In the genomic region with DNA sequence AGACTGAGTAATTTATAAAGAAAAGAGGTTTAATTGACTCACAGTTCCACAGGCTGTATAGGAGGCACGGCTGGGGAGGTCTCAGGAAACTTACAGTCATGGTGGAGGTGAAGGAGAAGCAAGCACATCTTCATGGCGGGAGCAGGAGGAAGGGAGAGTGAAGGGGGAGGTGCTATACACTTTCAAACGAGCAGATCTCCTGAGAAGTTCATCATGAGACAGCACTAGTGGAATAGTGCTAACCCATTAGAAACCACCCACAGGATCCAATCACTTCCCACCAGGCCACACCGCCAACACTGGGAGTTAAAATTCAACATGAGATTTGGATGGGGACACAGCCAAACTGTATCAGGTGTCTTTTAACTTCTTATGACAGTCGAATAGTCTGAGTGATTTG, we compare ENCODE assay signal across 34 cellular contexts.
"Had no signal": no experiment of that assay in that cellular context is flagged by ENCODE, and none has a peak within 500 bp of the region (broad histone marks: within the 10 kb centered on the region; RNA-seq: fewer than 3 reads in every experiment).

No MANE protein-coding gene starts in this region.

- DNase-seq: activated B cell treated with CpG ODN at 0.5 μM for 24 hours; activated CD4-positive, alpha-beta memory T cell treated with anti-CD3 and anti-CD28 coated beads for 36 hours; activated CD4-positive, alpha-beta T cell treated with anti-CD3 and anti-CD28 coated beads for 4 hours; activated CD4-positive, alpha-beta T cell treated with anti-CD3 and anti-CD28 coated beads, Interleukin-2, amount 10 ng/mL, durations not matched to agents 24 days and 14 days; activated CD4-positive, alpha-beta T cell treated with anti-CD3 and anti-CD28 coated beads, Interleukin-2, amount 50 U/mL, for 1 hour; activated CD4-positive, alpha-beta T cell treated with anti-CD3 and anti-CD28 coated beads, Interleukin-2, amount 50 U/mL, for 4 hours; activated CD4-positive, CD25-positive, alpha-beta regulatory T cell treated with anti-CD3 and anti-CD28 coated beads, Interleukin-2, amount 50 U/mL, for 72 hours; activated CD8-positive, alpha-beta memory T cell treated with anti-CD3 and anti-CD28 coated beads, Interleukin-2, amount 50 U/mL, for 4 hours; activated CD8-positive, alpha-beta T cell treated with anti-CD3 and anti-CD28 coated beads for 36 hours; activated effector memory CD4-positive, alpha-beta T cell treated with anti-CD3 and anti-CD28 coated beads, Interleukin-2, amount 50 U/mL, for 16 hours; activated gamma-delta T cell treated with Interleukin-2 at 50 U/mL for 16 hours; activated naive CD4-positive, alpha-beta T cell; activated naive CD4-positive, alpha-beta T cell treated with anti-CD3 and anti-CD28 coated beads for 36 hours; activated naive CD4-positive, alpha-beta T cell treated with anti-CD3 and anti-CD28 coated beads, Interleukin-2, amount 50 U/mL, for 16 hours; activated naive CD8-positive, alpha-beta T cell treated with anti-CD3 and anti-CD28 coated beads for 36 hours; activated T-cell treated with anti-CD3 and anti-CD28 coated beads for 4 hours; activated T-cell treated with anti-CD3 and anti-CD28 coated beads, Interleukin-2, amount 50 U/mL, for 1 hour; activated T-cell treated with anti-CD3 and anti-CD28 coated beads, Interleukin-2, amount 50 U/mL, for 4 hours; activated T-cell treated with anti-CD3 and anti-CD28 coated beads, Interleukin-2, amount 50 U/mL, for 72 hours; adrenal gland; amniotic stem cell; aorta; central memory CD4-positive, alpha-beta T cell; T-helper 1 cell; T-helper 2 cell; T-helper 9 cell had no signal

- H3K4me3 Mint-ChIP-seq: activated B cell treated with CpG ODN at 0.5 μM for 24 hours; activated CD4-positive, alpha-beta memory T cell treated with anti-CD3 and anti-CD28 coated beads for 36 hours; activated CD4-positive, alpha-beta T cell treated with anti-CD3 and anti-CD28 coated beads, Interleukin-2, amount 10 ng/mL, durations not matched to agents 24 days and 14 days; activated CD8-positive, alpha-beta T cell treated with anti-CD3 and anti-CD28 coated beads for 36 hours; activated naive CD4-positive, alpha-beta T cell treated with anti-CD3 and anti-CD28 coated beads for 36 hours; activated naive CD8-positive, alpha-beta T cell treated with anti-CD3 and anti-CD28 coated beads for 36 hours; activated T-cell treated with anti-CD3 and anti-CD28 coated beads, Interleukin-2, amount 50 U/mL, for 4 hours; activated T-cell treated with anti-CD3 and anti-CD28 coated beads, Interleukin-2, amount 50 U/mL, for 72 hours; activated T-helper 1 cell treated with anti-CD3 and anti-CD28 coated beads, Interleukin-12 subunit alpha, Interleukin-12 subunit beta, Interleukin-2, Interleukin-4 antibody, amounts not matched to agents 30 ng/mL and 10 ng/mL and 1 ng/mL, durations not matched to agents 14 hours and 24 hours and 36 hours; activated T-helper 17 cell treated with anti-CD3 and anti-CD28 coated beads, Interleukin-2, amount 50 U/mL, for 72 hours; brain; T-helper 1 cell treated with Interleukin-12 subunit alpha and Interleukin-12 subunit beta and Interleukin-4 antibody, amounts not matched to agents 30 μg/mL and 1 μg/mL, for 36 hours; T-helper 2 cell treated with Interferon-gamma antibody and Interleukin-4, amounts not matched to agents 5 μg/mL and 100 μg/mL, for 36 hours had no signal

- H3K4me1 Mint-ChIP-seq: activated B cell treated with CpG ODN at 0.5 μM for 24 hours; activated CD4-positive, alpha-beta T cell treated with anti-CD3 and anti-CD28 coated beads, Interleukin-2, amount 10 ng/mL, durations not matched to agents 24 days and 14 days; activated naive CD8-positive, alpha-beta T cell treated with anti-CD3 and anti-CD28 coated beads for 36 hours; activated T-helper 17 cell treated with anti-CD3 and anti-CD28 coated beads, Interleukin-2, amount 50 U/mL, for 72 hours; brain had no signal

- H3K27me3 ChIP-seq: adrenal gland had no signal

- H3K36me3 ChIP-seq: adrenal gland had no signal

- H3K36me3 Mint-ChIP-seq: activated CD4-positive, alpha-beta memory T cell treated with anti-CD3 and anti-CD28 coated beads for 36 hours; activated naive CD4-positive, alpha-beta T cell treated with anti-CD3 and anti-CD28 coated beads, Interleukin-2, amount 50 U/mL, for 72 hours; activated naive CD8-positive, alpha-beta T cell treated with anti-CD3 and anti-CD28 coated beads for 36 hours; brain had no signal

- H3K9me3 ChIP-seq: adrenal gland had no signal

- H3K4me1 ChIP-seq: adrenal gland had no signal

- FAIRE-seq: TTC549 had no signal

- ATAC-seq: activated CD8-positive, alpha-beta T cell treated with anti-CD3 and anti-CD28 coated beads for 36 hours; activated naive CD4-positive, alpha-beta T cell treated with anti-CD3 and anti-CD28 coated beads, Interleukin-2, amount 50 U/mL, for 72 hours; activated T-cell treated with anti-CD3 and anti-CD28 coated beads, Interleukin-2, amount 50 U/mL, for 4 hours; activated T-cell treated with anti-CD3 and anti-CD28 coated beads, Interleukin-2, amount 50 U/mL, for 72 hours; activated T-helper 17 cell treated with anti-CD3 and anti-CD28 coated beads, Interleukin-2, amount 50 U/mL, for 72 hours had no signal

- H3K27ac ChIP-seq: adrenal gland, VCaP had no signal

- H3K27me3 Mint-ChIP-seq: activated B cell treated with CpG ODN at 0.5 μM for 24 hours; activated CD4-positive, alpha-beta T cell treated with anti-CD3 and anti-CD28 coated beads, Interleukin-2, amount 10 ng/mL, durations not matched to agents 24 days and 14 days; activated CD8-positive, alpha-beta T cell treated with anti-CD3 and anti-CD28 coated beads for 36 hours; activated T-helper 17 cell treated with anti-CD3 and anti-CD28 coated beads, Interleukin-2, amount 50 U/mL, for 72 hours; brain had no signal

- H3K27ac Mint-ChIP-seq: activated B cell treated with CpG ODN at 0.5 μM for 24 hours; activated CD4-positive, alpha-beta memory T cell treated with anti-CD3 and anti-CD28 coated beads for 36 hours; activated CD4-positive, alpha-beta T cell treated with anti-CD3 and anti-CD28 coated beads, Interleukin-2, amount 10 ng/mL, durations not matched to agents 24 days and 14 days; activated CD8-positive, alpha-beta T cell treated with anti-CD3 and anti-CD28 coated beads for 36 hours; activated naive CD4-positive, alpha-beta T cell treated with anti-CD3 and anti-CD28 coated beads for 36 hours; activated naive CD4-positive, alpha-beta T cell treated with anti-CD3 and anti-CD28 coated beads, Interleukin-2, amount 50 U/mL, for 72 hours; activated naive CD8-positive, alpha-beta T cell treated with anti-CD3 and anti-CD28 coated beads for 36 hours; activated T-cell treated with anti-CD3 and anti-CD28 coated beads, Interleukin-2, amount 50 U/mL, for 72 hours; activated T-helper 1 cell treated with anti-CD3 and anti-CD28 coated beads, Interleukin-12 subunit alpha, Interleukin-12 subunit beta, Interleukin-2, Interleukin-4 antibody, amounts not matched to agents 30 ng/mL and 10 ng/mL and 1 ng/mL, durations not matched to agents 14 hours and 24 hours and 36 hours; activated T-helper 17 cell treated with anti-CD3 and anti-CD28 coated beads, Interleukin-2, amount 50 U/mL, for 72 hours; brain; T-helper 1 cell treated with Interleukin-12 subunit alpha and Interleukin-12 subunit beta and Interleukin-4 antibody, amounts not matched to agents 30 μg/mL and 1 μg/mL, for 36 hours; T-helper 2 cell treated with Interferon-gamma antibody and Interleukin-4, amounts not matched to agents 5 μg/mL and 100 μg/mL, for 36 hours had no signal

- H3K4me3 ChIP-seq: adrenal gland had no signal

- H3K9me3 Mint-ChIP-seq: activated B cell treated with CpG ODN at 0.5 μM for 24 hours; activated CD4-positive, alpha-beta memory T cell treated with anti-CD3 and anti-CD28 coated beads for 36 hours; activated CD4-positive, alpha-beta T cell treated with anti-CD3 and anti-CD28 coated beads, Interleukin-2, amount 10 ng/mL, durations not matched to agents 24 days and 14 days; activated CD8-positive, alpha-beta T cell treated with anti-CD3 and anti-CD28 coated beads for 36 hours; activated naive CD4-positive, alpha-beta T cell treated with anti-CD3 and anti-CD28 coated beads for 36 hours; activated naive CD4-positive, alpha-beta T cell treated with anti-CD3 and anti-CD28 coated beads, Interleukin-2, amount 50 U/mL, for 72 hours; activated naive CD8-positive, alpha-beta T cell treated with anti-CD3 and anti-CD28 coated beads for 36 hours; activated T-cell treated with anti-CD3 and anti-CD28 coated beads, Interleukin-2, amount 50 U/mL, for 4 hours; activated T-cell treated with anti-CD3 and anti-CD28 coated beads, Interleukin-2, amount 50 U/mL, for 72 hours; activated T-helper 1 cell treated with anti-CD3 and anti-CD28 coated beads, Interleukin-12 subunit alpha, Interleukin-12 subunit beta, Interleukin-2, Interleukin-4 antibody, amounts not matched to agents 30 ng/mL and 10 ng/mL and 1 ng/mL, durations not matched to agents 14 hours and 24 hours and 36 hours; activated T-helper 17 cell treated with anti-CD3 and anti-CD28 coated beads, Interleukin-2, amount 50 U/mL, for 72 hours; brain; T-helper 1 cell treated with Interleukin-12 subunit alpha and Interleukin-12 subunit beta and Interleukin-4 antibody, amounts not matched to agents 30 μg/mL and 1 μg/mL, for 36 hours; T-helper 2 cell treated with Interferon-gamma antibody and Interleukin-4, amounts not matched to agents 5 μg/mL and 100 μg/mL, for 36 hours had no signal
